Comparison of ENCODE assay signal across 10 cellular contexts in the genomic region with DNA sequence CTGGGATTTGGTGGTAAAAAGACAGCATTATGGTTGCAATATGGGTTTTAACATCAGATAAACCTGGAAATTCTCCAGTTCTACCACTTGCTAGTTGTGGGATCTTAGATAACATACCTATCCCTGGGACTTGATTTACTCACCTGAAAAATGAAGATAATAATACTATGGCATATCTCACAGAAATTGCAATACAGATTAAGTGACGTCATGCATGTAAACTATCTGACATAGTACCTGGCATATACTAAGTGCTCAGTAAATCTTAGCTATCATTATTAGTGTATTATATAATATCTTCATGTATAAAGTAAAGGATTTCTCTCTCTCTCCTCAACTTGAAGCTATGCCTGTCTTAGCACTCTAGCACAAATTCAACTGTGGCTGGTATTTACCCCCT.
"Had no signal": no experiment of that assay in that cellular context is flagged by ENCODE, and none has a peak within 500 bp of the region (broad histone marks: within the 10 kb centered on the region; RNA-seq: fewer than 3 reads in every experiment).

No MANE protein-coding gene starts in this region.

- H2AFZ ChIP-seq: GM23248, GM23338 had no signal

- H3K9me3 ChIP-seq: HAP-1 had no signal

- H3K9ac ChIP-seq: GM23248 had no signal

- H3K27ac Mint-ChIP-seq: GM23338, H9, HFFc6 had no signal

- H3K27ac ChIP-seq: GM23248 had no signal

- DNase-seq: GM23248, GOT3, H7, H9, HCEC 1CT, HFFc6 had no signal

- H3K4me3 ChIP-seq: GM23248, GM23338, HAP-1 had no signal

- H3K4me1 Mint-ChIP-seq: GM23338 had no signal

- H3K4me3 Mint-ChIP-seq: GM23338, H9, HFFc6 had no signal

- FAIRE-seq: H54 had no signal

- H3K4me1 ChIP-seq: HAP-1 had no signal

- ATAC-seq: GM23338, HCT116 had no signal

- H3K4me2 ChIP-seq: GM23338 had no signal

- H3K36me3 ChIP-seq: HAP-1 had no signal

- H3K9me3 Mint-ChIP-seq: GM23338, H9 had no signal
